8 cellular contexts compared by ENCODE assay signal in the genomic region with DNA sequence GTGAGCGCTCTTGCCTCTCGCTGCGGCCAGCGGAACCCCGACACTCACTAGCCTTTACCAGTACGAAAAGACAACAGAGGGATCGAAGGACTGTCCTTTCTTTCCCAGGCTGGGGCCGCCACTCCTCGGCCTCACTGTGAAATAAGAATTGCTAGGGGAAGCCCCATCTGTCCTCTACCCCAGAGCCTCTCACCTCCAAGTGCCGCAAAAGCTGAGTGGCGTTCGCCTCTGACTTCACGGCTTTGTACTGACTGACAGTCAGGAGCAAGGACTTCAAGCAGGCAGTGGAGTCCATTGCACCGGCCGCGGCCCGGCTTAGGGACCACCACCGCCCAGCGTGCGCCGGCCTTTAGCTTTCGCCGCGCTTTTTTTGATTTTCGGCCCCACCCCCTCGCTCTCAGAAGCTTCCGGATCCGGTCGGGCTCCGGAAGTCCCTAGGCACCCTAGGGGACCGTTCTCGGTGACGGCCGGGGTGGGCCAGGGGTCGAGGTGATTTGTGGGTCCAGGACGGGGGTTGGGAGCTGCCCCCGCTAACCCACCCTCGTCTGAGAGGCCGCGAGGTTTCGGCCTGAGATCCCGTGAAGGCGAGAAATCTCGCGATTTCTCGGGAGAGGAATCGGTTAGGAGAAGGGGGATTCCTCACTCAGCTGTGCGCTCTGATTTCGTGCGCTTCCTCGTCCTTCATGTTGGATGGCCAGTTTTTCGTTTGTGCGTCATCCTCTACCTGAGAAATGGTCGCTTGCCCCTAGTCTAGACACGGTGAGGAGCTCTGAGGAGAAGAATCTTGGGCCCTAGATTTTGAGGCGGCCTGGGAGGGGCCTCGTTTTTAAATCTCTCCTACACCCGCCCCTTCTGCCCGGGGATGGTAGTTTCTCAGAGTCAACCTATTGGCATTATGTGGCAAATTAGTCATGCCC. TPM values are rescaled to one million over a fixed set of nuclear protein-coding genes. Genes with fewer than 3 reads are reported as not detected.
DNase-seq lines count a peak whose midpoint lies in the region; ATAC-seq and TF ChIP-seq lines count a peak whose summit lies in the region.

Gene CIP2A (minus strand): TSS at position 358 of the 917 bp plus-strand sequence. CDS start 63 bp downstream, at position 295.
Gene DZIP3 (plus strand): TSS at position 642 of the 917 bp plus-strand sequence. CDS start 15,685 bp downstream, outside the sequence.

- peak; percentile 96 for ATAC-seq in GM19455 (IDR thresholded peaks at IDR 0.05; ENCODE audit: unreplicated experiment)

- intact Hi-C loops in CD4-positive, alpha-beta memory T cell (cut with micrococcal nuclease): loop anchor here (1.0 to 5.0 kb wide), 3 partner anchors 13 to 1067 kb away; partner anchors contain the start of gene BBX
- intact Hi-C loops in dorsolateral prefrontal cortex (cut with DNase I): no loop called here

- peaks cover 15 to 38% (median 25%) of the 10 kb centered on the region in 4 donors for H3K4me1 Mint-ChIP-seq in CD4-positive, alpha-beta memory T cell
- peaks cover 52% of the 10 kb centered on the region for H3K4me1 Mint-ChIP-seq in activated CD4-positive, alpha-beta memory T cell treated with anti-CD3 and anti-CD28 coated beads, Interleukin-2, amount 10 ng/mL, durations not matched to agents 7 days and 5 days

- H3K4me3 Mint-ChIP-seq in CD4-positive, alpha-beta memory T cell: peak within 1 kb of the TSS; percentile 92 to 98 (median 97)
- peak within 1 kb of the TSS; percentile 98 for H3K4me3 Mint-ChIP-seq in activated CD4-positive, alpha-beta memory T cell treated with anti-CD3 and anti-CD28 coated beads, Interleukin-2, amount 10 ng/mL, durations not matched to agents 7 days and 5 days

- peak within 1 kb of the TSS; percentile 80 to 98 for H3K4me3 ChIP-seq in CD4-positive, alpha-beta memory T cell (ENCODE audit: low read length in 2 of 2)
- peak within 1 kb of the TSS; percentile 56 to 95 (median 80) for H3K4me3 ChIP-seq in dorsolateral prefrontal cortex
- H3K4me3 ChIP-seq in liver (ENCODE audit: low read depth in 1 of 3, low read length in 3 of 3): peak within 1 kb of the TSS; percentile 77 to 81 (median 78)

- no peaks in the 10 kb centered on the region for H3K36me3 ChIP-seq in CD4-positive, alpha-beta memory T cell (ENCODE audit: insufficient read depth, low read length)
- no peaks in the 10 kb centered on the region for H3K36me3 ChIP-seq in liver (ENCODE audit: control insufficient read depth in 4 of 4, insufficient read depth in 3 of 4, low read depth in 1 of 4, low read length in 3 of 4)

- peak within 1 kb of the TSS; percentile 97 to 100 (median 99) for H3K27ac Mint-ChIP-seq in CD4-positive, alpha-beta memory T cell
- peak within 1 kb of the TSS; percentile 96 for H3K27ac Mint-ChIP-seq in activated CD4-positive, alpha-beta memory T cell treated with anti-CD3 and anti-CD28 coated beads, Interleukin-2, amount 10 ng/mL, durations not matched to agents 7 days and 5 days

- WGBS in liver: under 1% methylated on average over 59 of the region's 59 CpGs

- peak within 1 kb of the TSS; percentile 92 for H3K27ac ChIP-seq in CD4-positive, alpha-beta memory T cell (ENCODE audit: low read depth, low read length)
- H3K27ac ChIP-seq in dorsolateral prefrontal cortex (peak within 1 kb of the TSS; percentile 58 to 99 (median 92)), liver (ENCODE audit: low read depth in 1 of 2, low read length in 2 of 2) (peak within 1 kb of the TSS; percentile 83 to 84)

- CTCF ChIA-PET in CD4-positive, alpha-beta memory T cell (lab: Charles Lee; ENCODE audit: partially characterized antibody): interaction anchor here (1.0 to 5.4 kb wide), 9 partner anchors 9 to 326 kb away, joined by 3 to 67 read pairs (median 7); no protein-coding TSS in a partner anchor
- CTCF ChIA-PET in activated CD4-positive, alpha-beta memory T cell treated with anti-CD3 and anti-CD28 coated beads, Interleukin-2, amount 10 ng/mL, durations not matched to agents 7 days and 5 days (lab: Charles Lee): interaction anchor here (0.6 to 2.3 kb wide), 11 partner anchors 10 to 481 kb away, joined by 3 to 17 read pairs (median 7); no protein-coding TSS in a partner anchor

- no peaks in the 10 kb centered on the region for H3K27me3 ChIP-seq in CD4-positive, alpha-beta memory T cell (ENCODE audit: insufficient read depth, low read length)
- H3K27me3 ChIP-seq in dorsolateral prefrontal cortex: no peaks in the 10 kb centered on the region
- H3K27me3 ChIP-seq in liver (ENCODE audit: control insufficient read depth in 4 of 4, insufficient read depth in 4 of 4, low read length in 3 of 4): no peaks in the 10 kb centered on the region

- H3K36me3 Mint-ChIP-seq in CD4-positive, alpha-beta memory T cell: peaks cover 0 to 15% of the 10 kb centered on the region in 2 donors
- peaks cover 33% of the 10 kb centered on the region for H3K36me3 Mint-ChIP-seq in activated CD4-positive, alpha-beta memory T cell treated with anti-CD3 and anti-CD28 coated beads, Interleukin-2, amount 10 ng/mL, durations not matched to agents 7 days and 5 days (ENCODE audit: low read depth)

- H3K4me1 ChIP-seq in CD4-positive, alpha-beta memory T cell (ENCODE audit: insufficient read depth, low read length): peaks cover 28% of the 10 kb centered on the region
- H3K4me1 ChIP-seq in liver (ENCODE audit: control insufficient read depth in 4 of 4, insufficient read depth in 4 of 4, low read length in 3 of 4): peaks cover 2 to 12% (median 7%) of the 10 kb centered on the region in 4 donors

- TF ChIP-seq RAD21 in liver (IDR thresholded peaks at IDR 0.05): peak in 1 of 2 donors; percentile 11

- DNase-seq in CD4-positive, alpha-beta memory T cell: peak; percentile 85 to 93 (median 89)
- peak; percentile 94 for DNase-seq in HK-2 (ENCODE audit: unreplicated experiment)
- peak; percentile 86 for DNase-seq in NCI-H82 treated with DMSO at 0.1 percent for 48 hours (lab: John Stamatoyannopoulos, UW; ENCODE audit: unreplicated experiment)
- peak; percentile 86 for DNase-seq in activated CD4-positive, alpha-beta memory T cell treated with anti-CD3 and anti-CD28 coated beads, Interleukin-2, amount 10 ng/mL, durations not matched to agents 7 days and 5 days
- DNase-seq in dorsolateral prefrontal cortex: peak; percentile 62 to 91 (median 82)
- peak; percentile 81 for DNase-seq in stimulated activated CD4-positive, alpha-beta T cell treated with anti-CD3 and anti-CD28 coated beads, Interleukin-4, amount 100 ng/mL, for 1 hour

- peak in 7 of 56 donors; percentile 2 to 19 (median 11) for TF ChIP-seq CTCF in dorsolateral prefrontal cortex (IDR thresholded peaks at IDR 0.05 in 54 of 56, conservative IDR thresholded peaks at IDR 0.05 in 2 of 56; ENCODE audit: low read depth in 1 of 56, partially characterized antibody in 56 of 56)
- TF ChIP-seq CTCF in liver (IDR thresholded peaks at IDR 0.05; ENCODE audit: low read depth, low read length, missing input control): peak; percentile 5

- H3K27me3 Mint-ChIP-seq in CD4-positive, alpha-beta memory T cell: no peaks in the 10 kb centered on the region
- no peaks in the 10 kb centered on the region for H3K27me3 Mint-ChIP-seq in activated CD4-positive, alpha-beta memory T cell treated with anti-CD3 and anti-CD28 coated beads, Interleukin-2, amount 10 ng/mL, durations not matched to agents 7 days and 5 days

- H3K9ac ChIP-seq in liver (ENCODE audit: low read depth in 1 of 2, low read length in 2 of 2): peak within 1 kb of the TSS; percentile 55 to 70

- POLR2A ChIA-PET in CD4-positive, alpha-beta memory T cell (lab: Charles Lee; ENCODE audit: partially characterized antibody): interaction anchor here (0.7 to 9.5 kb wide), 32 partner anchors 11 to 1065 kb away, joined by 3 to 298 read pairs (median 4); no protein-coding TSS in a partner anchor
- POLR2A ChIA-PET in activated CD4-positive, alpha-beta memory T cell treated with anti-CD3 and anti-CD28 coated beads, Interleukin-2, amount 10 ng/mL, durations not matched to agents 7 days and 5 days (lab: Charles Lee): interaction anchor here (0.7 to 6.1 kb wide), 42 partner anchors 10 to 1158 kb away, joined by 3 to 205 read pairs (median 4); partner anchors contain the start of genes HHLA2, IFT57 and TRAT1

- no peaks in the 10 kb centered on the region for H3K9me3 Mint-ChIP-seq in CD4-positive, alpha-beta memory T cell
- no peaks in the 10 kb centered on the region for H3K9me3 Mint-ChIP-seq in activated CD4-positive, alpha-beta memory T cell treated with anti-CD3 and anti-CD28 coated beads, Interleukin-2, amount 10 ng/mL, durations not matched to agents 7 days and 5 days

- no peaks in the 10 kb centered on the region for H3K9me3 ChIP-seq in CD4-positive, alpha-beta memory T cell (ENCODE audit: control insufficient read depth in 1 of 2, low read length in 2 of 2)
- H3K9me3 ChIP-seq in liver (ENCODE audit: control insufficient read depth in 4 of 4, low read length in 3 of 4): no peaks in the 10 kb centered on the region

TF ChIP-seq in liver, 16 proteins besides CTCF, POLR2A, EP300 and RAD21 (continues in another document):
- no peak for TF ChIP-seq ATF3 (IDR thresholded peaks at IDR 0.05)
- no peak for TF ChIP-seq HNF4G (IDR thresholded peaks at IDR 0.05)
- peak in 1 of 2 donors; percentile 29 for TF ChIP-seq JUND (IDR thresholded peaks at IDR 0.05)
- TF ChIP-seq NR2F2 (IDR thresholded peaks at IDR 0.05): peak; percentile 63
- TF ChIP-seq, protein P1, sequence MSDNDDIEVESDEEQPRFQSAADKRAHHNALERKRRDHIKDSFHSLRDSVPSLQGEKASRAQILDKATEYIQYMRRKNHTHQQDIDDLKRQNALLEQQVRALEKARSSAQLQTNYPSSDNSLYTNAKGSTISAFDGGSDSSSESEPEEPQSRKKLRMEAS (IDR thresholded peaks at IDR 0.05): peak; percentile 61

RNA-seq across cellular contexts. Expression of gene CIP2A, which starts in this region (rescaled TPM):
- 1 to 10 TPM; 3.4 to 3.9 TPM for total RNA-seq in CD4-positive, alpha-beta memory T cell
- polyA plus RNA-seq in CD4-positive, alpha-beta memory T cell: 1 to 10 TPM; 1.8 to 1.9 TPM
- 10 to 100 TPM; 46.8 to 47.6 TPM for total RNA-seq in activated CD4-positive, alpha-beta memory T cell treated with anti-CD3 and anti-CD28 coated beads, Interleukin-2, amount 10 ng/mL, durations not matched to agents 7 days and 5 days
- total RNA-seq in dorsolateral prefrontal cortex (10 to 100 TPM in 14 of 120 experiments, 1 to 10 TPM in 106; 2.3 to 20.2 (median 6.5) TPM), liver (10 to 100 TPM in 1 of 2 donors, under 1 TPM in 1; 0.92 to 44.9 TPM)
- polyA plus RNA-seq in liver: under 1 TPM; 0.62 to 0.97 TPM

RNA-seq across cellular contexts. Expression of gene DZIP3, which starts in this region (rescaled TPM):
- 10 to 100 TPM; 15.3 to 18.5 TPM for total RNA-seq in CD4-positive, alpha-beta memory T cell
- polyA plus RNA-seq in CD4-positive, alpha-beta memory T cell: 10 to 100 TPM in 1 of 2 donors, 1 to 10 TPM in 1; 8.9 to 13.1 TPM
- total RNA-seq in activated CD4-positive, alpha-beta memory T cell treated with anti-CD3 and anti-CD28 coated beads, Interleukin-2, amount 10 ng/mL, durations not matched to agents 7 days and 5 days: 10 to 100 TPM; 16.1 to 17.2 TPM
- total RNA-seq in dorsolateral prefrontal cortex (10 to 100 TPM; 37.5 to 94.4 (median 70.3) TPM), liver (10 to 100 TPM in 1 of 2 donors, 1 to 10 TPM in 1; 2.6 to 13.9 TPM)
- polyA plus RNA-seq in liver: 1 to 10 TPM; 1.0 to 2.8 TPM

Comparison
In these comparisons a context has a peak if more than half of its experiments do, and no peak if none do; other contexts are left out.
1. Peak in every context shown above with its lines: DNase-seq, ATAC-seq, H3K4me3 ChIP-seq and H3K27ac ChIP-seq.